ENCODE assay signal across 1 cellular context in genomic region chr3:55269096-55269495, GRCh38.
TF ChIP-seq lines count a peak whose summit lies in the region.

No MANE protein-coding gene starts in this region.

TF ChIP-seq in IMR-90, 13 proteins besides CTCF, POLR2A, EP300 and RAD21 (continued from another document):
- TF ChIP-seq MAFK (IDR thresholded peaks at IDR 0.05; ENCODE audit: low read depth, low read length) (no peak), RCOR1 (IDR thresholded peaks at IDR 0.05; ENCODE audit: insufficient replicate concordance, low read length) (no peak), FOS (IDR thresholded peaks at IDR 0.05; ENCODE audit: low read depth, low read length) (no peak), USF2 (IDR thresholded peaks at IDR 0.05; ENCODE audit: low read depth, low read length) (no peak), NFE2L2 (IDR thresholded peaks at IDR 0.05; ENCODE audit: low read depth, low read length) (no peak), CEBPB (IDR thresholded peaks at IDR 0.05; ENCODE audit: low read depth, low read length) (no peak), MXI1 (IDR thresholded peaks at IDR 0.05; ENCODE audit: borderline replicate concordance, low read depth, low read length) (no peak)
